8 cellular contexts compared by ENCODE assay signal in the genomic region with DNA sequence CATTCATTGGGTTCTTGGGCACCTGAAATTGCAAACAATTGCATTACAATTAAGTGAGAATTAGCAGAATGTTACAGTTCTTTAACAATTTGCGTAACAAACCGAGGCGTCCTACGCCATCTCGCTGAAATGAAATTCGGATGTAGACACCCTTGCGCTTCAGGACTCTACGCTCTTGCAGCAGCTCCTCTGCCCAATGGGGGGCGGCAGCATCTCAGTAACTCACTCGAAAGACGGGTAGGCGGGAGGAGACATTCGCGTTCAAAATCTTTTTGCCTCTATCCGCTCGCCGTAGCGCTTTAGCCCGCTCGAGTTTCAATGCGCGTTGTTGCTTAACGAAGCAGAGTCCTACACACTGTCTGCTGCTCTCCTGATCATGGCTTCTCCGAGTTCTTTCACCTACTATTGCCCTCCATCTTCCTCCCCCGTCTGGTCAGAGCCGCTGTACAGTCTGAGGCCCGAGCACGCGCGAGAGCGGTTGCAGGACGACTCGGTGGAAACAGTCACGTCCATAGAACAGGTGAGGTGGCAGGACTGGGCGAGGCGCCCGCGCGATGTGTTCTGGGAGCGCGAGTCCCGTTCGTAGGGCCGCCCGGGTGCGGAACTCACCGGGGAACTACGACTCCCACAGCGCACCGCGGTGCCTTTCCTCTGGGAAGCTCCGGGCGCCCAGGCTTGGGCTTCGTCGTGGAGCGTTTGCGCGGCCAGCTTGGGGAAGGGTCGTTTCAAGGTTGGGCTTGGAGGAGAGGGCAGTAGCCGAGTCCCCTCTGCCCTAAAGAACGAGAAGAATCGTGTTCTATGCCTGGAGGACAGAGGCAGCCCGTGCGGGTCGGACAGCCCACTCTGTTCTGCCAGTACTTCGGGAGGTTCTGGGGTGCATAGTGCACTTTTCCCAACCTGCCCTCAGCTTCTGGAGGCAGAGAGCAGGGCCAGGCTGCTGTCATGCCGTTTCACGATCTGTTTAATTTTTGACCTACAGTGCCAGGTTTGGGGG. TPM values are rescaled to one million over a fixed set of nuclear protein-coding genes. Genes with fewer than 3 reads are reported as not detected.
DNase-seq lines count a peak whose midpoint lies in the region; ATAC-seq and TF ChIP-seq lines count a peak whose summit lies in the region.

A gene with protein sequence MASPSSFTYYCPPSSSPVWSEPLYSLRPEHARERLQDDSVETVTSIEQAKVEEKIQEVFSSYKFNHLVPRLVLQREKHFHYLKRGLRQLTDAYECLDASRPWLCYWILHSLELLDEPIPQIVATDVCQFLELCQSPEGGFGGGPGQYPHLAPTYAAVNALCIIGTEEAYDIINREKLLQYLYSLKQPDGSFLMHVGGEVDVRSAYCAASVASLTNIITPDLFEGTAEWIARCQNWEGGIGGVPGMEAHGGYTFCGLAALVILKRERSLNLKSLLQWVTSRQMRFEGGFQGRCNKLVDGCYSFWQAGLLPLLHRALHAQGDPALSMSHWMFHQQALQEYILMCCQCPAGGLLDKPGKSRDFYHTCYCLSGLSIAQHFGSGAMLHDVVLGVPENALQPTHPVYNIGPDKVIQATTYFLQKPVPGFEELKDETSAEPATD (plus strand): TSS at position 318 of the 994 bp plus-strand sequence. CDS start 59 bp downstream, at position 377.

- peak within 1 kb of the TSS; percentile 62 to 64 for H3K4me3 ChIP-seq in prostate gland
- H3K4me3 ChIP-seq in urinary bladder (ENCODE audit: low read depth, low read length): peak within 1 kb of the TSS; percentile 55

- peaks cover 5% of the 10 kb centered on the region for H3K36me3 Mint-ChIP-seq in T-helper 17 cell (ENCODE audit: low read depth)

- H3K27ac Mint-ChIP-seq in T-helper 17 cell: peak within 1 kb of the TSS; percentile 96

- peaks cover 9% of the 10 kb centered on the region for H3K27me3 Mint-ChIP-seq in T-helper 17 cell

- H3K4me1 ChIP-seq in prostate gland (replicated peaks) (no peaks in the 10 kb centered on the region), urinary bladder (ENCODE audit: insufficient read depth) (no peaks in the 10 kb centered on the region)

- no peaks in the 10 kb centered on the region for H3K27me3 ChIP-seq in prostate gland (replicated peaks; ENCODE audit: insufficient read depth)

- peak; percentile 94 for DNase-seq in GM13977 (ENCODE audit: low spot score)
- peak; percentile 98 for DNase-seq in NCI-H1694 (lab: John Stamatoyannopoulos, UW)
- peak; percentile 83 to 88 (median 85) for DNase-seq in T-helper 17 cell
- DNase-seq in left ventricle myocardium superior: peak; percentile 98
- DNase-seq in prostate gland (ENCODE audit: low spot score): peak; percentile 97

- H3K4me1 Mint-ChIP-seq in T-helper 17 cell: peaks cover 47% of the 10 kb centered on the region

- H3K9me3 ChIP-seq in T-helper 17 cell (ENCODE audit: control insufficient read depth, low read length, poor library complexity, severe bottlenecking): no peaks in the 10 kb centered on the region
- H3K9me3 ChIP-seq in prostate gland: no peaks in the 10 kb centered on the region

- ATAC-seq in HG02885 (IDR thresholded peaks at IDR 0.05; ENCODE audit: poor library complexity, unreplicated experiment): peak; percentile 92
- peak; percentile 94 for ATAC-seq in T-helper 17 cell
- ATAC-seq in left ventricle myocardium superior: peak; percentile 98

- peak within 1 kb of the TSS; percentile 98 for H3K4me3 Mint-ChIP-seq in T-helper 17 cell

- H3K36me3 ChIP-seq in prostate gland (no peaks in the 10 kb centered on the region), urinary bladder (ENCODE audit: insufficient read depth) (no peaks in the 10 kb centered on the region)

- in situ Hi-C loops in GM13977 (cut with MboI; ENCODE audit: low pct_unique_long_range_greater_than_20kb, low sequenced_read_pairs, unreplicated experiment): loop anchor here (25.0 kb wide), 1 partner anchor 425 kb away; a partner anchor contains a TSS

- TF ChIP-seq POLR2A in prostate gland (IDR thresholded peaks at IDR 0.05): peak; percentile 74

- 0% methylated on average over 68 of the region's 68 CpGs for WGBS in prostate gland
- WGBS in urinary bladder: under 1% methylated on average over 68 of the region's 68 CpGs

- intact Hi-C loops in left ventricle myocardium superior (cut with micrococcal nuclease): no loop called here
- intact Hi-C loops in prostate gland (cut with DNase I): loop anchor here (2.0 to 5.0 kb wide), 3 partner anchors 116 to 425 kb away; a partner anchor contains a TSS

- H3K27ac ChIP-seq in angular gyrus (ENCODE audit: low read depth, low read length) (peak within 1 kb of the TSS; percentile 78), prostate gland (peak within 1 kb of the TSS; percentile 82 to 89), urinary bladder (ENCODE audit: low read depth) (peak within 1 kb of the TSS; percentile 65)

- peak; percentile 98 for TF ChIP-seq CTCF in GM13977 (IDR thresholded peaks at IDR 0.05; ENCODE audit: extremely low read depth, insufficient read depth, missing control alignments)
- peak; percentile 50 to 98 (median 91) for TF ChIP-seq CTCF in prostate gland (IDR thresholded peaks at IDR 0.05)

RNA-seq across cellular contexts. Expression of the gene that starts here (rescaled TPM):
- total RNA-seq in T-helper 17 cell (10 to 100 TPM; 14.2 to 22.5 TPM), left ventricle myocardium superior (18.1 TPM), prostate gland (10 to 100 TPM; 23.5 to 46.2 TPM), urinary bladder (13.0 TPM)
- 12.8 TPM for polyA plus RNA-seq in urinary bladder

Comparison
In these comparisons a context has a peak if more than half of its experiments do, and no peak if none do; other contexts are left out.
1. Peak in every context shown above with its lines: DNase-seq, ATAC-seq, H3K4me3 ChIP-seq and H3K27ac ChIP-seq.